In genomic region chr3:52986938-52987337, GRCh38 we compare ENCODE assay signal across 12 cellular contexts. TPM values are rescaled to one million over a fixed set of nuclear protein-coding genes. Genes with fewer than 3 reads are reported as not detected.
DNase-seq lines count a peak whose midpoint lies in the region; ATAC-seq and TF ChIP-seq lines count a peak whose summit lies in the region.
"Had no signal": no experiment of that assay in that cellular context is flagged by ENCODE, and none has a peak within 500 bp of the region (broad histone marks: within the 10 kb centered on the region; RNA-seq: fewer than 3 reads in every experiment).

No MANE protein-coding gene starts in this region.

- TF ChIP-seq CTCF in cardiac muscle cell (IDR thresholded peaks at IDR 0.05; ENCODE audit: low read depth, low read length) (peak; percentile 36), Panc1 (IDR thresholded peaks at IDR 0.05) (peak; percentile 47), transverse colon (IDR thresholded peaks at IDR 0.05) (peak in 4 of 5 experiments; percentile 11 to 34 (median 14))

- DNase-seq in cardiac muscle cell (ENCODE audit: low read depth in 1 of 2, low spot score in 1 of 2) (peak; percentile 2 to 58), Right ventricle myocardium inferior (ENCODE audit: missing footprints) (no peak), Panc1 (ENCODE audit: low read depth, low spot score) (no peak), erythroblast (lab: John Stamatoyannopoulos, UW) (peak; percentile 15 to 50), transverse colon (no peak), NOMO-1 (lab: John Stamatoyannopoulos, UW; ENCODE audit: unreplicated experiment in 2 of 2) (no peak), SIG-M5 (lab: John Stamatoyannopoulos, UW) (no peak), posterior vena cava (ENCODE audit: low spot score) (no peak)
- DNase-seq: CD4-positive, alpha-beta memory T cell; Kasumi-1; upper lobe of left lung had no signal

- ATAC-seq in Right ventricle myocardium inferior (no peak), Panc1 (no peak)

- CTCF ChIA-PET in Panc1 (lab: Charles Lee), result no interaction called here

- WGBS in transverse colon (ENCODE audit: low coverage in 1 of 2), 2 donors, result 61 to 67% methylated on average over 3 of the region's 3 CpGs

- no peak for TF ChIP-seq POLR2A in erythroblast (IDR thresholded peaks at IDR 0.05; ENCODE audit: low read length)
- no peak for TF ChIP-seq POLR2A in transverse colon (IDR thresholded peaks at IDR 0.05)

- BruUV-seq in Panc1 (replicated peaks; lab: Mats Ljungman, UMichigan), result no TSS peak

- no peaks in the 10 kb centered on the region for H3K4me1 ChIP-seq in cardiac muscle cell (ENCODE audit: low read depth)
- peaks cover 4% of the 10 kb centered on the region for H3K4me1 ChIP-seq in Panc1 (ENCODE audit: control insufficient read depth, insufficient read depth, low read length)
- H3K4me1 ChIP-seq in transverse colon, result peaks cover 0 to 22% (median 0%) of the 10 kb centered on the region in 4 donors
- H3K4me1 ChIP-seq: SJSA1, upper lobe of left lung had no signal

- no peak overlapping the region for H3K4me3 ChIP-seq in cardiac muscle cell
- no peak overlapping the region for H3K4me3 ChIP-seq in Panc1 (ENCODE audit: low read depth in 2 of 2, low read length in 2 of 2)
- no peak overlapping the region for H3K4me3 ChIP-seq in transverse colon
- H3K4me3 ChIP-seq: SJSA1, upper lobe of left lung had no signal

- H3K9me3 ChIP-seq in cardiac muscle cell (ENCODE audit: low read depth), result no peaks in the 10 kb centered on the region
- H3K9me3 ChIP-seq in Panc1 (ENCODE audit: control insufficient read depth, insufficient read depth, low read depth, low read length), result no peaks in the 10 kb centered on the region
- H3K9me3 ChIP-seq in transverse colon, result no peaks in the 10 kb centered on the region
- H3K9me3 ChIP-seq: SJSA1, upper lobe of left lung had no signal

- no peak overlapping the region for H3K27ac ChIP-seq in cardiac muscle cell
- H3K27ac ChIP-seq in Panc1 (ENCODE audit: low read length), result no peak overlapping the region
- H3K27ac ChIP-seq in transverse colon, result no peak overlapping the region
- H3K27ac ChIP-seq: SJSA1, upper lobe of left lung had no signal

- no peak for TF ChIP-seq EP300 in transverse colon (IDR thresholded peaks at IDR 0.05; ENCODE audit: low read depth)

- H3K36me3 ChIP-seq in cardiac muscle cell (no peaks in the 10 kb centered on the region), Panc1 (ENCODE audit: control insufficient read depth, insufficient read depth, low read length) (no peaks in the 10 kb centered on the region), transverse colon (no peaks in the 10 kb centered on the region)
- H3K36me3 ChIP-seq: SJSA1, upper lobe of left lung had no signal

- in situ Hi-C loops in Panc1 (cut with HindIII; ENCODE audit: low pct_unique_long_range_greater_than_20kb, low sequenced_read_pairs), result no loop called here
- in situ Hi-C loops in transverse colon (cut with MboI; ENCODE audit: low pct_ligation_motif_present in 1 of 4, low pct_unique_long_range_greater_than_20kb in 1 of 4, low sequenced_read_pairs in 3 of 4), result no loop called here

- POLR2A ChIA-PET in Panc1 (lab: Charles Lee), result no interaction called here

- H3K27me3 ChIP-seq in cardiac muscle cell (no peaks in the 10 kb centered on the region), Panc1 (ENCODE audit: control insufficient read depth, insufficient read depth, low read length) (no peaks in the 10 kb centered on the region), transverse colon (no peaks in the 10 kb centered on the region)
- H3K27me3 ChIP-seq: SJSA1, upper lobe of left lung had no signal

- intact Hi-C loops in Right ventricle myocardium inferior (cut with DNase I), result no loop called here
- intact Hi-C loops in Panc1 (cut with micrococcal nuclease; ENCODE audit: unreplicated experiment), result no loop called here
- intact Hi-C loops in transverse colon (cut with DNase I; ENCODE audit: low total_unique reads), result no loop called here
- intact Hi-C loops in posterior vena cava (cut with DNase I), result no loop called here

RNA-seq across cellular contexts. Expression of gene SFMBT1, which starts 58.9 kb away (rescaled TPM):
- total RNA-seq in cardiac muscle cell (3.1 and 6.1 TPM in 2 replicates), Right ventricle myocardium inferior (14.9 TPM), Panc1 (2021; ENCODE audit: unreplicated experiment) (24.4 TPM), transverse colon (10 to 100 TPM in 2 of 4 donors, 1 to 10 TPM in 2; 1.9 to 33.0 (median 18.1) TPM), posterior vena cava (1 to 10 TPM; 9.4 to 9.8 TPM)
- 3.4 and 4.2 TPM in 2 replicates for polyA plus RNA-seq in cardiac muscle cell
- 10.6 TPM for polyA plus RNA-seq in Panc1 (2012; ENCODE audit: insufficient read length)

Comparison
In these comparisons a context has a peak if more than half of its experiments do, and no peak if none do; other contexts are left out.
1. DNase-seq: peak in cardiac muscle cell (2 of 2) and erythroblast (2 of 2); none in Right ventricle myocardium inferior (single experiment), Panc1 (single experiment), transverse colon (single experiment), NOMO-1 (0 of 2), SIG-M5 (single experiment) and posterior vena cava (single experiment).
2. Peak in every context shown above with its lines, with median percentiles within 50 percentile points of each other: CTCF ChIP-seq.